Comparison of ENCODE assay signal across 8 cellular contexts in genomic region chr2:223896751-223897320, GRCh38. TPM values are rescaled to one million over a fixed set of nuclear protein-coding genes. Genes with fewer than 3 reads are reported as not detected.
DNase-seq lines count a peak whose midpoint lies in the region; ATAC-seq and TF ChIP-seq lines count a peak whose summit lies in the region.

No MANE protein-coding gene starts in this region.

- TF ChIP-seq CTCF in upper lobe of right lung (IDR thresholded peaks at IDR 0.05) = no peak

- H3K4me2 ChIP-seq in BLaER1 treated with 17β-estradiol and CSF1 and Interleukin-3, amounts not matched to agents 10 nM and 100 nM = peak overlapping the region; percentile 68 to 88 (median 80)

- DNase-seq in activated naive CD8-positive, alpha-beta T cell treated with anti-CD3 and anti-CD28 coated beads for 36 hours = no peak
- no peak for DNase-seq in upper lobe of right lung
- no peak for DNase-seq in mesenteric fat pad (ENCODE audit: low spot score)
- no peak for DNase-seq in NCI-H2196 (lab: John Stamatoyannopoulos, UW; ENCODE audit: unreplicated experiment)
- DNase-seq in C1 segment of cervical spinal cord (lab: John Stamatoyannopoulos, UW) = no peak

- peaks cover 0 to 4% (median 0%) of the 10 kb centered on the region in 11 experiments; a peak in 2 of 22 replicates for H3K9me3 ChIP-seq in BLaER1 treated with 17β-estradiol and CSF1 and Interleukin-3, amounts not matched to agents 10 nM and 100 nM (replicated peaks in 1 of 11)
- H3K9me3 ChIP-seq in upper lobe of right lung = no peaks in the 10 kb centered on the region

- H3K4me3 Mint-ChIP-seq in activated naive CD8-positive, alpha-beta T cell treated with anti-CD3 and anti-CD28 coated beads for 36 hours = no peak overlapping the region

- peak overlapping the region in 9 of 10 experiments; percentile 6 to 43 (median 26); a peak in 7 of 20 replicates for H3K4me3 ChIP-seq in BLaER1 treated with 17β-estradiol and CSF1 and Interleukin-3, amounts not matched to agents 10 nM and 100 nM
- H3K4me3 ChIP-seq in upper lobe of right lung = no peak overlapping the region

- peak; percentile 56 for ATAC-seq in GM19351 (IDR thresholded peaks at IDR 0.05; ENCODE audit: unreplicated experiment)
- ATAC-seq in HG03159 (IDR thresholded peaks at IDR 0.05; ENCODE audit: unreplicated experiment) = peak; percentile 70
- ATAC-seq in upper lobe of right lung = peak; percentile 46

- H3K27me3 ChIP-seq in BLaER1 treated with 17β-estradiol and CSF1 and Interleukin-3, amounts not matched to agents 10 nM and 100 nM = no peaks in the 10 kb centered on the region
- H3K27me3 ChIP-seq in upper lobe of right lung = no peaks in the 10 kb centered on the region

- H3K36me3 Mint-ChIP-seq in activated naive CD8-positive, alpha-beta T cell treated with anti-CD3 and anti-CD28 coated beads for 36 hours = peaks cover 27% of the 10 kb centered on the region

- peaks cover 56 to 71% (median 66%) of the 10 kb centered on the region in 10 experiments for H3K4me1 ChIP-seq in BLaER1 treated with 17β-estradiol and CSF1 and Interleukin-3, amounts not matched to agents 10 nM and 100 nM
- no peaks in the 10 kb centered on the region for H3K4me1 ChIP-seq in upper lobe of right lung

- H3K9me3 Mint-ChIP-seq in activated naive CD8-positive, alpha-beta T cell treated with anti-CD3 and anti-CD28 coated beads for 36 hours = no peaks in the 10 kb centered on the region

- intact Hi-C loops in upper lobe of right lung (cut with DNase I) = no loop called here

- H3K4me1 Mint-ChIP-seq in activated naive CD8-positive, alpha-beta T cell treated with anti-CD3 and anti-CD28 coated beads for 36 hours = peaks cover 14% of the 10 kb centered on the region

- no peaks in the 10 kb centered on the region for H3K27me3 Mint-ChIP-seq in activated naive CD8-positive, alpha-beta T cell treated with anti-CD3 and anti-CD28 coated beads for 36 hours

- H3K27ac Mint-ChIP-seq in activated naive CD8-positive, alpha-beta T cell treated with anti-CD3 and anti-CD28 coated beads for 36 hours = peak overlapping the region; percentile 78

- peaks cover 0 to 19% (median 0%) of the 10 kb centered on the region in 11 experiments; a peak in 5 of 22 replicates for H4K20me1 ChIP-seq in BLaER1 treated with 17β-estradiol and CSF1 and Interleukin-3, amounts not matched to agents 10 nM and 100 nM

- peak overlapping the region; percentile 44 to 87 (median 79); a peak in 21 of 22 replicates for H3K27ac ChIP-seq in BLaER1 treated with 17β-estradiol and CSF1 and Interleukin-3, amounts not matched to agents 10 nM and 100 nM
- no peak overlapping the region for H3K27ac ChIP-seq in upper lobe of right lung

- peaks cover 38 to 79% (median 44%) of the 10 kb centered on the region in 11 experiments for H3K36me3 ChIP-seq in BLaER1 treated with 17β-estradiol and CSF1 and Interleukin-3, amounts not matched to agents 10 nM and 100 nM
- peaks cover 85% of the 10 kb centered on the region for H3K36me3 ChIP-seq in upper lobe of right lung

- peak overlapping the region; percentile 58 to 67 (median 61); a peak in 21 of 22 replicates for H3K9ac ChIP-seq in BLaER1 treated with 17β-estradiol and CSF1 and Interleukin-3, amounts not matched to agents 10 nM and 100 nM

RNA-seq across cellular contexts. Expression of gene WDFY1, which starts 48.3 kb away (rescaled TPM):
- 10 to 100 TPM; 24.4 to 26.7 TPM for total RNA-seq in activated naive CD8-positive, alpha-beta T cell treated with anti-CD3 and anti-CD28 coated beads for 36 hours
- 50.1 TPM for total RNA-seq in upper lobe of right lung
- total RNA-seq in mesenteric fat pad = 41.7 TPM

RNA-seq across cellular contexts. Expression of gene AP1S3, which starts 59.5 kb away (rescaled TPM):
- 10 to 100 TPM; 10.5 to 11.3 TPM for total RNA-seq in activated naive CD8-positive, alpha-beta T cell treated with anti-CD3 and anti-CD28 coated beads for 36 hours
- total RNA-seq in upper lobe of right lung (16.8 TPM), mesenteric fat pad (0.61 TPM)
